8 cellular contexts compared by ENCODE assay signal in the genomic region with DNA sequence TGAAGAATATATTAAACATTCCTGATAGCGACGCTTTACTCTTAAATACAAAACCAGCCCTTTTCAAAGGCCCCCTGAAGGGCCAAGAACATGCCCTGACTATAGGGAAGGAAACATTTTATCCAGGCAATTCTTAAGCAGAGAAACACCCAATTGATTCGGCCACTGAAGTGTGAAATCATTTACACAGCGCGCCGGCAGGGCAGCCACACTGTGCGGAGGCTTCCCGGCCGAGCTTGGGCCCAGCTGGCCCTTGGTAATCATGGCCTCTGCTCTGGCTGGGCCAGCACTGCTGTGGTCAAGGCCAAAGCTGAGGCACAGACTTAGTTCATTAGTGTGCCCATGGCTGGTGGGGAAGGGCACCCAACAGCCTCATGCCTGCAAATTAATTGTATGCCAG.
"Had no signal": no experiment of that assay in that cellular context is flagged by ENCODE, and none has a peak within 500 bp of the region (broad histone marks: within the 10 kb centered on the region; RNA-seq: fewer than 3 reads in every experiment).

No MANE protein-coding gene starts in this region.

- H3K4me3 ChIP-seq: GM23248, HAP-1 had no signal

- DNase-seq: GM23248, GOT3, H7, HFFc6 had no signal

- H3K36me3 ChIP-seq: HAP-1 had no signal

- H3K9me3 Mint-ChIP-seq: HFFc6 had no signal

- H3K36me3 Mint-ChIP-seq: IgD-negative memory B cell had no signal

- H3K9me3 ChIP-seq: HAP-1 had no signal

- ATAC-seq: HCT116, HepG2 had no signal

- H3K27ac Mint-ChIP-seq: HFFc6, IgD-negative memory B cell had no signal

- H3K4me1 ChIP-seq: HAP-1 had no signal

- H3K4me3 Mint-ChIP-seq: HFFc6, IgD-negative memory B cell had no signal

- H2AFZ ChIP-seq: GM23248 had no signal
